ENCODE assay signal across 8 cellular contexts in the genomic region with DNA sequence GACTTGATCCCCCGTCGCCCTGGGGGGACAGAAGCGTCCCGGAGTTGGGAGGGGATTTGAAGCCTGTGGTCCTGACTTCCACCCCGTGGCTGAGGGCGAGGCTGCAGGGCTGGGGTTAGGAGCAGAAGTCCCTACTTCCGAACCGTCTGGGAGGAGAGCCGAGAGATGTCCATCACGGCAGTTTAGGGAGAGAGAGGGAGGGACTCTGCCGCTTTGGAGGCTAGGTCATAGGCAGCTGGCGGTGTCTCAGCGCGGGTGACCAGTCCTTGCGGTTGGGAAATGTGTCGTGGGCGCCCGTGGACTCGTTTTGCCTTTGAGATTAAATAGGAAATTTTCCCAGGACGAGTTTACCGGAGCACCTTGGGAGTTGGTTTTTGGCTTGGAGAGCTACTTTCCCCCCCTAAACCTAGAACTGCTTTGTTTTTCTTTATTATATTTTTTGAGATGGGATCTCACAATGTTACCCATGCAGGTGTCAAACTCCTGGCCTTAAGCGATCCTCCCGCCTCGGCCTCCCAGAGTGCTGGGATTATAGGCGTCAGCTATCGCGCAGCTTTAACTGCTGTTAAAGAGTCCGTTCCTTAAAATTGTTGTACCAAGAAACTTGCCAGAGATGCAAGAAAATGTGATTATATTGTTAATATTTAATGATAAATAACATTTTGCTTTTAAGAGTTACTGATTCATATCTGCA. TPM values are rescaled to one million over a fixed set of nuclear protein-coding genes. Genes with fewer than 3 reads are reported as not detected.
DNase-seq lines count a peak whose midpoint lies in the region; ATAC-seq and TF ChIP-seq lines count a peak whose summit lies in the region.
"Not testable (repeated sequence)": the region's sequence is repeated elsewhere in the genome, so short reads cannot be mapped to it uniquely, and the experiment has no call there.

No MANE protein-coding gene starts in this region.

- H3K4me1 ChIP-seq in HUES48 (ENCODE audit: control insufficient read depth, insufficient read depth, low read length); mesenchymal stem cell (ENCODE audit: control insufficient read depth, insufficient read depth, low read depth, low read length): not testable (repeated sequence)

- H4K91ac ChIP-seq in mesenchymal stem cell (ENCODE audit: low read length): not testable (repeated sequence)

- peaks cover 52% of the 10 kb centered on the region for H3K36me3 Mint-ChIP-seq in stimulated activated effector memory CD8-positive, alpha-beta T cell treated with anti-CD3 and anti-CD28 coated beads, Interleukin-12 subunit alpha, Interleukin-12 subunit beta, amount 100 ng/mL, for 72 hours

- H2AFZ ChIP-seq in mesenchymal stem cell (ENCODE audit: low read depth, low read length): peak overlapping the region; percentile 18

- not testable (repeated sequence) for H3K27me3 ChIP-seq in HUES48 (ENCODE audit: control insufficient read depth, insufficient read depth, low read length); mesenchymal stem cell (ENCODE audit: control insufficient read depth in 1 of 2, insufficient read depth in 1 of 2, low read length in 2 of 2)

- H3K9me3 ChIP-seq in HUES48 (ENCODE audit: control insufficient read depth, insufficient read depth, low read length); mesenchymal stem cell (ENCODE audit: control insufficient read depth, low read length): not testable (repeated sequence)

- H2BK5ac ChIP-seq in mesenchymal stem cell (ENCODE audit: low read depth, low read length, poor library complexity, severe bottlenecking): not testable (repeated sequence)

- DNase-seq in SK-MEL-5 (ENCODE audit: low read depth, low spot score): peak; percentile 48
- DNase-seq in amniotic epithelial cell (ENCODE audit: low read depth): peak; percentile 28
- DNase-seq in fibroblast of peridontal ligament (ENCODE audit: extremely low read depth): peak; percentile 45
- peak; percentile 82 for DNase-seq in mesenchymal stem cell
- DNase-seq in stimulated activated effector memory CD8-positive, alpha-beta T cell treated with anti-CD3 and anti-CD28 coated beads, Interleukin-12 subunit alpha, Interleukin-12 subunit beta, amount 100 ng/mL, for 72 hours (ENCODE audit: low spot score in 2 of 2): peak in 1 of 2 donors; percentile 65

- peak overlapping the region; percentile 98 for H3K27ac Mint-ChIP-seq in stimulated activated effector memory CD8-positive, alpha-beta T cell treated with anti-CD3 and anti-CD28 coated beads, Interleukin-12 subunit alpha, Interleukin-12 subunit beta, amount 100 ng/mL, for 72 hours

- peak overlapping the region; percentile 93 for H4K8ac ChIP-seq in mesenchymal stem cell (ENCODE audit: low read length)

- ATAC-seq in GM21381 (IDR thresholded peaks at IDR 0.05; ENCODE audit: unreplicated experiment): peak; percentile 4
- peak; percentile 42 for ATAC-seq in stimulated activated effector memory CD8-positive, alpha-beta T cell treated with anti-CD3 and anti-CD28 coated beads, Interleukin-12 subunit alpha, Interleukin-12 subunit beta, amount 100 ng/mL, for 72 hours

- not testable (repeated sequence) for H2BK12ac ChIP-seq in mesenchymal stem cell (ENCODE audit: low read length in 2 of 2)

- peak overlapping the region; percentile 95 for H3K4me3 Mint-ChIP-seq in stimulated activated effector memory CD8-positive, alpha-beta T cell treated with anti-CD3 and anti-CD28 coated beads, Interleukin-12 subunit alpha, Interleukin-12 subunit beta, amount 100 ng/mL, for 72 hours

- not testable (repeated sequence) for H2AK5ac ChIP-seq in mesenchymal stem cell (ENCODE audit: low read length, severe bottlenecking)

- H3K27ac ChIP-seq in C4-2B (peak overlapping the region; percentile 87), HUES48 (ENCODE audit: low read depth, low read length) (peak overlapping the region; percentile 97), mesenchymal stem cell (ENCODE audit: low read length, poor library complexity, severe bottlenecking) (peak overlapping the region; percentile 85)

- peaks cover 25% of the 10 kb centered on the region for H3K4me1 Mint-ChIP-seq in stimulated activated effector memory CD8-positive, alpha-beta T cell treated with anti-CD3 and anti-CD28 coated beads, Interleukin-12 subunit alpha, Interleukin-12 subunit beta, amount 100 ng/mL, for 72 hours

- H3K4ac ChIP-seq in mesenchymal stem cell (ENCODE audit: low read depth in 1 of 2, low read length in 2 of 2): peak overlapping the region; percentile 57 to 77

- H3K23ac ChIP-seq in mesenchymal stem cell (ENCODE audit: low read length in 2 of 2): peak overlapping the region in 1 of 2 experiments; percentile 3

- peak overlapping the region; percentile 67 to 89 for H3K18ac ChIP-seq in mesenchymal stem cell (ENCODE audit: low read depth in 1 of 2, low read length in 2 of 2)

- TF ChIP-seq CTCF in C4-2B (conservative IDR thresholded peaks at IDR 0.05): not testable (repeated sequence)

- H2BK120ac ChIP-seq in mesenchymal stem cell (ENCODE audit: low read depth, low read length): peak overlapping the region; percentile 77

- peak overlapping the region; percentile 63 for H3K9ac ChIP-seq in HUES48 (ENCODE audit: low read depth, low read length)
- peak overlapping the region; percentile 100 for H3K9ac ChIP-seq in mesenchymal stem cell (ENCODE audit: low read length)

- in situ Hi-C loops in SK-MEL-5 (cut with HindIII; ENCODE audit: low pct_unique_long_range_greater_than_20kb, low sequenced_read_pairs): not testable (repeated sequence)

- H3K4me2 ChIP-seq in mesenchymal stem cell (ENCODE audit: low read length, poor library complexity, severe bottlenecking): peak overlapping the region; percentile 72

- H3K4me3 ChIP-seq in HUES48 (ENCODE audit: low read depth, low read length) (peak overlapping the region; percentile 69), mesenchymal stem cell (ENCODE audit: insufficient read depth in 1 of 2, low read depth in 1 of 2, low read length in 2 of 2) (peak overlapping the region; percentile 86 to 93)

- H3K36me3 ChIP-seq in HUES48 (ENCODE audit: control insufficient read depth, insufficient read depth, low read length); mesenchymal stem cell (ENCODE audit: control insufficient read depth in 1 of 2, insufficient read depth in 2 of 2, low read depth in 1 of 2, low read length in 2 of 2): not testable (repeated sequence)

- peak overlapping the region; percentile 2 to 89 for H3K14ac ChIP-seq in mesenchymal stem cell (ENCODE audit: low read length in 2 of 2)

- 19% methylated on average over 23 of the region's 28 CpGs for WGBS in mesenchymal stem cell

- not testable (repeated sequence) for H3K9me3 Mint-ChIP-seq in stimulated activated effector memory CD8-positive, alpha-beta T cell treated with anti-CD3 and anti-CD28 coated beads, Interleukin-12 subunit alpha, Interleukin-12 subunit beta, amount 100 ng/mL, for 72 hours

- not testable (repeated sequence) for H3K79me1 ChIP-seq in mesenchymal stem cell (replicated peaks; ENCODE audit: low read length, poor library complexity, severe bottlenecking)

- peak overlapping the region; percentile 60 for H2BK15ac ChIP-seq in mesenchymal stem cell (ENCODE audit: low read depth, poor library complexity, severe bottlenecking)

RNA-seq across cellular contexts. Expression of a gene that starts 26.6 kb away (rescaled TPM):
- total RNA-seq in SK-MEL-5 (2014; rRNA removed; shearing (Covaris generic)): 20.9 and 24.5 TPM in 2 replicates
- polyA plus RNA-seq in SK-MEL-5 (2015; cell fraction: cytosol; rRNA removed): 26.3 and 31.3 TPM in 2 replicates
- polyA plus RNA-seq in SK-MEL-5 (2015; cell fraction: nucleus; rRNA removed): 93.4 and 103 TPM in 2 replicates
- 7.2 TPM for polyA plus RNA-seq in mesenchymal stem cell (2013, experiment 1 of 2)
- 7.2 TPM for polyA plus RNA-seq in mesenchymal stem cell (2013, experiment 2 of 2)
